11 cellular contexts compared by ENCODE assay signal in genomic region chr20:58634121-58634817, GRCh38. TPM values are rescaled to one million over a fixed set of nuclear protein-coding genes. Genes with fewer than 3 reads are reported as not detected.
DNase-seq lines count a peak whose midpoint lies in the region; ATAC-seq and TF ChIP-seq lines count a peak whose summit lies in the region.
"Had no signal": no experiment of that assay in that cellular context is flagged by ENCODE, and none has a peak within 500 bp of the region (broad histone marks: within the 10 kb centered on the region; RNA-seq: fewer than 3 reads in every experiment).

No MANE protein-coding gene starts in this region.

- H3K36me3 ChIP-seq in A673 (ENCODE audit: insufficient read depth, low read length, poor library complexity, severe bottlenecking) (no peaks in the 10 kb centered on the region), neuronal stem cell (replicated peaks in 1 of 2; ENCODE audit: control insufficient read depth in 2 of 2, insufficient read depth in 2 of 2, low read length in 2 of 2) (no peaks in the 10 kb centered on the region)

- POLR2A ChIA-PET in A673 (lab: Charles Lee; ENCODE audit: low non-redundant PET): interaction anchor here (0.6 kb wide), 1 partner anchor 398 kb away, joined by 7 read pairs; no protein-coding TSS in a partner anchor

- H3K27ac ChIP-seq in A673 (ENCODE audit: low read depth, low read length, poor library complexity, severe bottlenecking) (no peak overlapping the region), neuronal stem cell (replicated peaks; ENCODE audit: low read length) (no peak overlapping the region)
- H3K27ac ChIP-seq: HL-60 had no signal

- no peak for TF ChIP-seq CTCF in A673 (conservative IDR thresholded peaks at IDR 0.05; ENCODE audit: low read depth, low read length)
- no peak for TF ChIP-seq CTCF in HFFc6 (IDR thresholded peaks at IDR 0.05)

- no peaks in the 10 kb centered on the region for H3K79me1 ChIP-seq in neuronal stem cell (ENCODE audit: low read depth, low read length)

- peak overlapping the region; percentile 39 for H2BK15ac ChIP-seq in neuronal stem cell (ENCODE audit: low read length)

- H4K91ac ChIP-seq in neuronal stem cell (ENCODE audit: low read depth, low read length, poor library complexity): no peak overlapping the region

- H3K14ac ChIP-seq in neuronal stem cell (ENCODE audit: low read length): no peak overlapping the region

- peaks cover 4% of the 10 kb centered on the region for H3K27me3 Mint-ChIP-seq in HFFc6 (ENCODE audit: insufficient read depth)

- no peak overlapping the region for H2BK120ac ChIP-seq in neuronal stem cell (ENCODE audit: low read depth, low read length)

- no peak overlapping the region for H2BK12ac ChIP-seq in neuronal stem cell (ENCODE audit: low read length)

- H3K4me2 ChIP-seq in neuronal stem cell (ENCODE audit: insufficient read depth, low read length, poor library complexity, severe bottlenecking): no peak overlapping the region

- H3K4me1 Mint-ChIP-seq in HFFc6 (ENCODE audit: low read depth): peaks cover 34% of the 10 kb centered on the region

- H3K4me3 ChIP-seq in A673 (ENCODE audit: low read depth, low read length, poor library complexity, severe bottlenecking): no peak overlapping the region
- H3K4me3 ChIP-seq in neuronal stem cell (ENCODE audit: low read length in 2 of 2): no peak overlapping the region

- H3K4me1 ChIP-seq in A673 (ENCODE audit: insufficient read depth, low read length, poor library complexity, severe bottlenecking): peaks cover 12% of the 10 kb centered on the region
- peaks cover 0 to 6% of the 10 kb centered on the region in 2 donors for H3K4me1 ChIP-seq in neuronal stem cell (ENCODE audit: control insufficient read depth in 2 of 2, insufficient read depth in 1 of 2, low read depth in 1 of 2, low read length in 2 of 2)

- no peak overlapping the region for H2BK5ac ChIP-seq in neuronal stem cell (ENCODE audit: low read length)

- H3K27me3 ChIP-seq in A673 (replicated peaks; ENCODE audit: insufficient read depth, low read depth, low read length, poor library complexity) (no peaks in the 10 kb centered on the region), neuronal stem cell (ENCODE audit: control insufficient read depth in 3 of 3, insufficient read depth in 3 of 3, low read depth in 1 of 3, low read length in 3 of 3) (peaks cover 0 to 4% (median 0%) of the 10 kb centered on the region in 3 experiments)

- DNase-seq in A673 (ENCODE audit: low spot score) (peak; percentile 45), HFFc6 (no peak), neuronal stem cell (ENCODE audit: low spot score) (no peak), MV-4-11 (lab: John Stamatoyannopoulos, UW) (no peak), germinal center (ENCODE audit: low spot score) (no peak)
- peak; percentile 54 for DNase-seq in activated naive CD4-positive, alpha-beta T cell treated with anti-CD3 and anti-CD28 coated beads, Interleukin-2, amount 50 U/mL, for 16 hours
- DNase-seq: NCI-H2029 had no signal

- intact Hi-C loops in A673 (cut with micrococcal nuclease; ENCODE audit: unreplicated experiment): no loop called here

- H2AK5ac ChIP-seq in neuronal stem cell (ENCODE audit: low read depth, low read length): no peak overlapping the region

- no peaks in the 10 kb centered on the region for H3K36me3 Mint-ChIP-seq in HFFc6 (ENCODE audit: low read depth)

- no peaks in the 10 kb centered on the region for H3K9me3 Mint-ChIP-seq in HFFc6

- no peak overlapping the region for H3K4me3 Mint-ChIP-seq in HFFc6

- H3K9me3 ChIP-seq in A673 (ENCODE audit: low read depth, low read length, poor library complexity, severe bottlenecking) (no peaks in the 10 kb centered on the region), neuronal stem cell (replicated peaks in 1 of 2; ENCODE audit: control insufficient read depth in 2 of 2, insufficient read depth in 1 of 2, low read depth in 1 of 2, low read length in 2 of 2) (no peaks in the 10 kb centered on the region)

- no peak overlapping the region for H3K23ac ChIP-seq in neuronal stem cell (ENCODE audit: low read depth, low read length, poor library complexity)

- BruUV-seq in A673 (replicated peaks; lab: Mats Ljungman, UMichigan): no TSS peak

- H3K27ac Mint-ChIP-seq in HFFc6: peak overlapping the region; percentile 26; the same call in 1 of the 2 replicates

- CTCF ChIA-PET in A673 (lab: Charles Lee): no interaction called here

- WGBS in neuronal stem cell (ENCODE audit: extremely low coverage in 2 of 2, insufficient read length in 2 of 2, insufficient replicate concordance in 1 of 2), 2 donors: no CpG with 5 or more reads among the region's 23 CpGs

- ATAC-seq in HG03039 (IDR thresholded peaks at IDR 0.05; ENCODE audit: unreplicated experiment): no peak
- no peak for ATAC-seq in HG02973 (IDR thresholded peaks at IDR 0.05; ENCODE audit: unreplicated experiment)
- ATAC-seq: Right ventricle myocardium inferior had no signal

- H2AFZ ChIP-seq in neuronal stem cell (ENCODE audit: low read length): no peak overlapping the region

- no peak overlapping the region for H3K9ac ChIP-seq in neuronal stem cell (ENCODE audit: low read depth, low read length, poor library complexity)

- no peak overlapping the region for H3K18ac ChIP-seq in neuronal stem cell (ENCODE audit: low read length)

- H3K4ac ChIP-seq in neuronal stem cell (ENCODE audit: low read length): no peak overlapping the region

- no peak overlapping the region for H4K8ac ChIP-seq in neuronal stem cell (ENCODE audit: low read depth, low read length)

RNA-seq across cellular contexts. Expression of gene STX16, which starts 16.8 kb away (rescaled TPM):
- total RNA-seq in A673 (2021): 44.5 and 53.4 TPM in 2 replicates
- total RNA-seq in HFFc6 (2021; fragmentation: NEBNext Ultra II Directional; extraction: Animal tissue kit (Norgen Biotek cat#: 25700)): 10 to 100 TPM; 44.4 to 51.8 (median 48.3) TPM
- 45.1 TPM for polyA plus RNA-seq in neuronal stem cell (2013, experiment 1 of 2)
- 45.7 TPM for polyA plus RNA-seq in neuronal stem cell (2013, experiment 2 of 2)

RNA-seq across cellular contexts. Expression of gene NPEPL1, which starts 58.3 kb away (rescaled TPM):
- 15.8 and 19.9 TPM in 2 replicates for total RNA-seq in A673 (2021)
- 10 to 100 TPM; 12.0 to 17.8 (median 12.6) TPM for total RNA-seq in HFFc6 (2021; fragmentation: NEBNext Ultra II Directional; extraction: Animal tissue kit (Norgen Biotek cat#: 25700))
- polyA plus RNA-seq in neuronal stem cell (2013, experiment 1 of 2): 21.4 TPM
- polyA plus RNA-seq in neuronal stem cell (2013, experiment 2 of 2): 19.5 TPM

Comparison
In these comparisons a context has a peak if more than half of its experiments do, and no peak if none do; other contexts are left out.
1. DNase-seq: peak in A673 (single experiment) and activated naive CD4-positive, alpha-beta T cell treated with anti-CD3 and anti-CD28 coated beads, Interleukin-2, amount 50 U/mL, for 16 hours (single experiment); none in HFFc6 (single experiment), neuronal stem cell (single experiment), MV-4-11 (single experiment) and germinal center (single experiment).